ENCODE assay signal across 24 cellular contexts in the genomic region with DNA sequence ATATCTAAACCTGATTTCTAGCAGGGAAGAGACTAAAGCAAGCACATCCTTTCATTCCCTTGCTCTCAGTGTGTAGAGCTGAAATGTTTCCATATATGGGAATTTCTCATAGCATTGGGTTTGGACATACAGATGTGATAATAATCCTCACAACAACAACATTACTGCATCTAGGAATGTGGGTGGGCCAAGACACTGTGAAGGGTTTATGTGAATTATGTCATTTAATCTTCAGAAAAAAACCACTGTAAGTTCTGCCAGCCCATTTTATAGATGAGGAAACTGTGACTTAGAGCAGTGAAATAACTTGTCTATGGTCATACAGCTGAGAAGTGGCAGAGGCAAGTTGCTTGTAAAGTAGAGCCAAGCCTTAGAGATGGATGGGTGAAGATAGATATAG. TPM values are rescaled to one million over a fixed set of nuclear protein-coding genes. Genes with fewer than 3 reads are reported as not detected.
A peak's percentile ranks its signal among the peaks of the same experiment; 100 is the strongest.
DNase-seq lines count a peak whose midpoint lies in the region; ATAC-seq, FAIRE-seq and TF ChIP-seq lines count a peak whose summit lies in the region.
"Had no signal": no experiment of that assay in that cellular context is flagged by ENCODE, and none has a peak within 500 bp of the region (broad histone marks: within the 10 kb centered on the region; RNA-seq: fewer than 3 reads in every experiment).

No MANE protein-coding gene starts in this region.

- H3K9me1 ChIP-seq in K562 (ENCODE audit: control insufficient read depth, insufficient read depth, low read length): no peaks in the 10 kb centered on the region

- no peak for TF ChIP-seq EP300 in K562 (IDR thresholded peaks at IDR 0.05; ENCODE audit: low read length)

- H3K36me3 ChIP-seq in K562 (ENCODE audit: control insufficient read depth, insufficient read depth, low read length): peaks cover 16% of the 10 kb centered on the region
- H3K36me3 ChIP-seq: BE2C had no signal

- ATAC-seq in K562: no peak
- ATAC-seq in GM21367 (IDR thresholded peaks at IDR 0.05; ENCODE audit: unreplicated experiment): no peak
- ATAC-seq: HCT116 had no signal

- H2AFZ ChIP-seq in K562 (ENCODE audit: low read depth, low read length): no peak overlapping the region
- H2AFZ ChIP-seq: GM23248 had no signal

- no peak overlapping the region for H3K4me2 ChIP-seq in K562 (ENCODE audit: insufficient read depth, low read length)
- H3K4me2 ChIP-seq: KMS-11 had no signal

- no peaks in the 10 kb centered on the region for H3K79me2 ChIP-seq in K562 (ENCODE audit: control insufficient read depth, insufficient read depth, low read length)

- intact Hi-C loops in K562 (cut with micrococcal nuclease): no loop called here
- intact Hi-C loops in dorsolateral prefrontal cortex (cut with DNase I): no loop called here

- H3K27me3 ChIP-seq in K562 (ENCODE audit: control insufficient read depth in 2 of 2, insufficient read depth in 2 of 2, low read length in 2 of 2) (no peaks in the 10 kb centered on the region), dorsolateral prefrontal cortex (no peaks in the 10 kb centered on the region)
- H3K27me3 ChIP-seq: BE2C had no signal

- H3K4me3 ChIP-seq in K562: no peak overlapping the region
- no peak overlapping the region for H3K4me3 ChIP-seq in fibroblast of pulmonary artery (replicated peaks; ENCODE audit: low read depth, low read length)
- H3K4me3 ChIP-seq in dorsolateral prefrontal cortex: no peak overlapping the region
- H3K4me3 ChIP-seq: GM23248 had no signal

- DNase-seq in EH (ENCODE audit: low read depth): peak; percentile 73
- no peak for DNase-seq in HTR-8/SVneo (ENCODE audit: insufficient read length, low spot score)
- no peak for DNase-seq in K562 (ENCODE audit: extremely low read depth in 1 of 4, low spot score in 3 of 4)
- DNase-seq in fibroblast of pulmonary artery (ENCODE audit: low read depth): peak; percentile 36
- no peak for DNase-seq in dorsolateral prefrontal cortex
- DNase-seq in GM12891 (ENCODE audit: insufficient read length, low spot score): no peak
- no peak for DNase-seq in stimulated activated naive CD4-positive, alpha-beta T cell (lab: John Stamatoyannopoulos, UW)
- DNase-seq: BE2C; C1 segment of cervical spinal cord; CD4-positive, CD25-positive, alpha-beta regulatory T cell; CD8-positive, alpha-beta memory T cell; COR-L47; DMS 273 treated with DMSO at 0.1 percent for 48 hours; DMS53; DND-41; GF-D8; GM23248; HFFc6 had no signal

- FAIRE-seq in HTR-8/SVneo (lab: Jason Lieb, UNC) (peak; percentile 83), K562 (lab: Jason Lieb, UNC) (peak; percentile 29), GM12891 (lab: Jason Lieb, UNC) (no peak)
- FAIRE-seq: H54 had no signal

- no peak overlapping the region for H3K9ac ChIP-seq in K562 (ENCODE audit: insufficient read depth in 1 of 2, low read depth in 2 of 2, low read length in 2 of 2)
- H3K9ac ChIP-seq: GM23248, KMS-11 had no signal

- in situ Hi-C loops in K562 (cut with MboI): no loop called here

- no peak for TF ChIP-seq RAD21 in K562 (CRISPR knock-in tag; conservative IDR thresholded peaks at IDR 0.05 in 1 of 2, IDR thresholded peaks at IDR 0.05 in 1 of 2)

- BruUV-seq in K562 (replicated peaks; lab: Mats Ljungman, UMichigan): no TSS peak

- TF ChIP-seq POLR2A in K562 (conservative IDR thresholded peaks at IDR 0.05): no peak
- no peak for TF ChIP-seq POLR2A in GM12891 (IDR thresholded peaks at IDR 0.05; ENCODE audit: low read depth, low read length)

- H4K20me1 ChIP-seq in K562 (replicated peaks; ENCODE audit: control insufficient read depth, insufficient read depth, low read length): no peaks in the 10 kb centered on the region

- H3K9me3 ChIP-seq in K562 (replicated peaks; ENCODE audit: control insufficient read depth, insufficient read depth, low read depth, low read length): no peaks in the 10 kb centered on the region
- H3K9me3 ChIP-seq: BE2C had no signal

- no peak overlapping the region for H3K27ac ChIP-seq in K562 (ENCODE audit: extremely low read depth, low read depth, low read length)
- peak overlapping the region in 8 of 59 donors; percentile 1 to 97 (median 10) for H3K27ac ChIP-seq in dorsolateral prefrontal cortex
- H3K27ac ChIP-seq: GM23248, HL-60, KMS-11 had no signal

- no peak for TF ChIP-seq CTCF in K562 (IDR thresholded peaks at IDR 0.05 in 2 of 3, conservative IDR thresholded peaks at IDR 0.05 in 1 of 3; ENCODE audit: insufficient read depth in 2 of 3, low read depth in 1 of 3, low read length in 3 of 3)
- no peak for TF ChIP-seq CTCF in fibroblast of pulmonary artery (IDR thresholded peaks at IDR 0.05; ENCODE audit: low read length, missing control alignments)
- no peak for TF ChIP-seq CTCF in dorsolateral prefrontal cortex (IDR thresholded peaks at IDR 0.05 in 54 of 56, conservative IDR thresholded peaks at IDR 0.05 in 2 of 56; ENCODE audit: low read depth in 1 of 56, partially characterized antibody in 56 of 56)

- CTCF ChIA-PET in K562 (lab: Yijun Ruan, JAX; ENCODE audit: low intra/inter-chr PET ratio): no interaction called here

- H3K4me1 ChIP-seq in K562 (replicated peaks in 1 of 2; ENCODE audit: control insufficient read depth in 2 of 2, insufficient read depth in 2 of 2, low read length in 2 of 2): no peaks in the 10 kb centered on the region
- H3K4me1 ChIP-seq: BE2C had no signal

- POLR2A ChIA-PET in K562 (lab: Yijun Ruan, JAX): no interaction called here

RNA-seq across cellular contexts. Expression of gene OMG, which starts 5.2 kb away (rescaled TPM):
- not detected in 2 replicates for total RNA-seq in K562 (2011; cell fraction: chromatin; rRNA removed; ENCODE audit: low replicate concordance)
- total RNA-seq in K562 (2011; cell fraction: nucleolus; rRNA removed): not detected in 2 replicates
- total RNA-seq in K562 (2011; cell fraction: nucleoplasm; rRNA removed): not detected in 2 replicates
- not detected in 2 replicates for total RNA-seq in K562 (2014; rRNA removed)
- total RNA-seq in K562 (2014; rRNA removed; fragmentation: Illumina TruSeq; extraction: Trizol): not detected in 2 replicates
- 0.11 TPM in 1 of 2 replicates, not detected in the other for total RNA-seq in K562 (2015; rRNA removed; fragmentation: Illumina TruSeq; extraction: Trizol)
- total RNA-seq in K562 (2021): not detected in 2 replicates
- polyA plus RNA-seq in K562 (2011; rRNA removed): 0.03 TPM in 1 of 2 replicates, not detected in the other
- not detected in 2 replicates for polyA plus RNA-seq in K562 (2011; cell fraction: cytosol; rRNA removed)
- 0.06 TPM in 2 replicates for polyA plus RNA-seq in K562 (2011; cell fraction: nucleus; rRNA removed)
- 0.20 and 0.61 TPM in 2 replicates for polyA plus RNA-seq in K562 (2012)
- polyA plus RNA-seq in K562 (2014; fragmentation: Illumina TruSeq; extraction: Trizol): not detected in 2 replicates
- under 1 TPM in 1 of 2 experiments, not detected in 1; 0.41 TPM for polyA plus RNA-seq in K562 (2014; fragmentation: Nextera tagmentation; extraction: Ambion mirVana)
- not detected in 2 replicates for polyA plus RNA-seq in K562 (2014; rRNA removed)
- polyA minus RNA-seq in K562 (2011; rRNA and poly(A)+ RNA removed): 0.07 TPM in 1 of 2 replicates, not detected in the other
- polyA minus RNA-seq in K562 (2011; cell fraction: cytosol; rRNA and poly(A)+ RNA removed): not detected in 2 replicates
- 0.11 and 0.27 TPM in 2 replicates for polyA minus RNA-seq in K562 (2011; cell fraction: nucleus; rRNA and poly(A)+ RNA removed)
- total RNA-seq in dorsolateral prefrontal cortex: 100 to 1,000 TPM in 68 of 120 experiments, 10 to 100 TPM in 52; 33.8 to 177 (median 105) TPM
- polyA plus RNA-seq in GM12891 (2012; ENCODE audit: low read depth, missing spikeins): 0.53 TPM
- total RNA-seq: A172, GM23248 had no signal
- polyA plus RNA-seq: CD8-positive, alpha-beta memory T cell had no signal

RNA-seq across cellular contexts. Expression of gene EVI2B, which starts 22.0 kb away (rescaled TPM):
- 0.37 and 1.3 TPM in 2 replicates for total RNA-seq in K562 (2011; cell fraction: chromatin; rRNA removed; ENCODE audit: low replicate concordance)
- total RNA-seq in K562 (2011; cell fraction: nucleolus; rRNA removed): 0.33 and 0.39 TPM in 2 replicates
- total RNA-seq in K562 (2011; cell fraction: nucleoplasm; rRNA removed): 0.51 and 1.5 TPM in 2 replicates
- total RNA-seq in K562 (2014; rRNA removed) (0.54 and 0.82 TPM in 2 replicates), K562 (2014; rRNA removed; fragmentation: Illumina TruSeq; extraction: Trizol) (1.9 and 2.1 TPM in 2 replicates), K562 (2015; rRNA removed; fragmentation: Illumina TruSeq; extraction: Trizol) (8.0 TPM in 2 replicates), K562 (2021) (1.7 and 2.0 TPM in 2 replicates), dorsolateral prefrontal cortex (10 to 100 TPM in 16 of 120 experiments, 1 to 10 TPM in 103, under 1 TPM in 1; 0.97 to 17.5 (median 5.9) TPM)
- polyA plus RNA-seq in K562 (2011; rRNA removed) (2.5 and 3.4 TPM in 2 replicates), K562 (2014; fragmentation: Illumina TruSeq; extraction: Trizol) (6.5 and 7.1 TPM in 2 replicates), K562 (2014; fragmentation: Nextera tagmentation; extraction: Ambion mirVana) (1 to 10 TPM; 1.7 to 2.9 TPM), K562 (2014; rRNA removed) (2.5 and 3.9 TPM in 2 replicates)
- polyA plus RNA-seq in K562 (2011; cell fraction: cytosol; rRNA removed): 0.79 and 2.7 TPM in 2 replicates
- 0.61 and 1.4 TPM in 2 replicates for polyA plus RNA-seq in K562 (2011; cell fraction: nucleus; rRNA removed)
- polyA plus RNA-seq in K562 (2012): 6.7 and 20.3 TPM in 2 replicates
- 0.91 and 1.6 TPM in 2 replicates for polyA minus RNA-seq in K562 (2011; rRNA and poly(A)+ RNA removed)
- not detected in 2 replicates for polyA minus RNA-seq in K562 (2011; cell fraction: cytosol; rRNA and poly(A)+ RNA removed)
- 0.27 and 0.44 TPM in 2 replicates for polyA minus RNA-seq in K562 (2011; cell fraction: nucleus; rRNA and poly(A)+ RNA removed)
- 56.8 TPM for polyA plus RNA-seq in GM12891 (2012; ENCODE audit: low read depth, missing spikeins)

RNA-seq across cellular contexts. Expression of gene EVI2A, which starts 29.6 kb away (rescaled TPM):
- not detected in 2 replicates for total RNA-seq in K562 (2011; cell fraction: chromatin; rRNA removed; ENCODE audit: low replicate concordance)
- not detected in 2 replicates for total RNA-seq in K562 (2011; cell fraction: nucleolus; rRNA removed)
- total RNA-seq in K562 (2011; cell fraction: nucleoplasm; rRNA removed): not detected in 2 replicates
- total RNA-seq in K562 (2014; rRNA removed) (not detected in 2 replicates), K562 (2014; rRNA removed; fragmentation: Illumina TruSeq; extraction: Trizol) (0.16 TPM in 1 of 2 replicates, not detected in the other), K562 (2015; rRNA removed; fragmentation: Illumina TruSeq; extraction: Trizol) (0.38 TPM in 1 of 2 replicates, not detected in the other), K562 (2021) (0.13 TPM in 2 replicates), dorsolateral prefrontal cortex (100 to 1,000 TPM in 14 of 120 experiments, 10 to 100 TPM in 104, 1 to 10 TPM in 2; 7.6 to 203 (median 47.5) TPM)
- polyA plus RNA-seq in K562 (2011; rRNA removed) (0.06 and 0.08 TPM in 2 replicates), K562 (2014; fragmentation: Illumina TruSeq; extraction: Trizol) (0.10 TPM in 1 of 2 replicates, not detected in the other), K562 (2014; fragmentation: Nextera tagmentation; extraction: Ambion mirVana) (under 1 TPM; 0.17 to 0.37 TPM), K562 (2014; rRNA removed) (0.20 TPM in 1 of 2 replicates, not detected in the other)
- polyA plus RNA-seq in K562 (2011; cell fraction: cytosol; rRNA removed): not detected in 2 replicates
- polyA plus RNA-seq in K562 (2011; cell fraction: nucleus; rRNA removed): not detected in 2 replicates
- 0.10 and 0.22 TPM in 2 replicates for polyA plus RNA-seq in K562 (2012)
- polyA minus RNA-seq in K562 (2011; rRNA and poly(A)+ RNA removed): 0.11 TPM in 1 of 2 replicates, not detected in the other
- polyA minus RNA-seq in K562 (2011; cell fraction: cytosol; rRNA and poly(A)+ RNA removed): not detected in 2 replicates
- polyA minus RNA-seq in K562 (2011; cell fraction: nucleus; rRNA and poly(A)+ RNA removed): not detected in 2 replicates
- polyA plus RNA-seq in GM12891 (2012; ENCODE audit: low read depth, missing spikeins): 14.6 TPM

Comparison
In these comparisons a context has a peak if more than half of its experiments do, and no peak if none do; other contexts are left out.
1. DNase-seq: peak in EH (single experiment) and fibroblast of pulmonary artery (single experiment); none in HTR-8/SVneo (single experiment), K562 (0 of 4), dorsolateral prefrontal cortex (0 of 10), GM12891 (single experiment) and stimulated activated naive CD4-positive, alpha-beta T cell (0 of 6).
2. RNA of gene OMG, which starts 5.2 kb away (total RNA-seq): 33.8 to 177 TPM in dorsolateral prefrontal cortex; 0.11 TPM in K562; every median in the first group is over 10 times any median in the second.
3. RNA of gene EVI2A, which starts 29.6 kb away (total RNA-seq): 7.6 to 203 TPM in dorsolateral prefrontal cortex; 0.13 to 0.38 TPM in K562; every median in the first group is over 4 times any median in the second.